Comparison of ENCODE assay signal across 30 cellular contexts in the genomic region with DNA sequence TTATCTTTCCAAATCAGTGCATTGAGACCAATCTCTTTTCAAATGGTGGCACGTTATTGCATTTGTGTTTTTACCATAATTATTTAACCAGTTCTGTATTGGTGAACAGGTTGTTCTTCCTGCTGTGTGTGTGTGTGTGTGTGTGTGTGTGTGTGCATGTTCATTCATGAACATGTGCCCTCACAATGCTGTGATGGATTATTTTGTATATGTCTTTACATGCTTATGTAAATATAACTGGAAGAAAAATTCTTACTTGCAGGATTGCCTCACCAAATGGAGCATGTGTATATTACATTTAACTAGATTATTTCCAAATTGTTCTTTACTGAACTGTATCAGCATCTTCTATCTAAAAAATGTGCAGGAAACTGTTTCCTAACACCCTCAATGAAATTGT.
"Had no signal": no experiment of that assay in that cellular context is flagged by ENCODE, and none has a peak within 500 bp of the region (broad histone marks: within the 10 kb centered on the region; RNA-seq: fewer than 3 reads in every experiment).

No MANE protein-coding gene starts in this region.

- H3K4me3 Mint-ChIP-seq: immature natural killer cell; memory B cell; naive thymus-derived CD4-positive, alpha-beta T cell; natural killer cell treated with Interleukin-12 subunit alpha and Interleukin-12 subunit beta and Interleukin-15 and Interleukin-18, amount 100 ng/mL, for 72 hours; stimulated activated naive B cell treated with anti-CD40 and anti-IgM and Interleukin-4, amounts not matched to agents 10 μg/mL and 1 μg/mL and 100 μg/mL, for 72 hours; type B pancreatic cell had no signal

- H3K36me3 ChIP-seq: left lung, lower lobe of right lung, pancreas, prostate gland, stomach, suprapubic skin, tibial nerve, uterus had no signal

- H3K27me3 Mint-ChIP-seq: memory B cell had no signal

- H3K36me3 Mint-ChIP-seq: immature natural killer cell; memory B cell; naive thymus-derived CD4-positive, alpha-beta T cell; natural killer cell treated with Interleukin-12 subunit alpha and Interleukin-12 subunit beta and Interleukin-15 and Interleukin-18, amount 100 ng/mL, for 72 hours; stimulated activated naive B cell treated with anti-CD40 and anti-IgM and Interleukin-4, amounts not matched to agents 10 μg/mL and 1 μg/mL and 100 μg/mL, for 72 hours; type B pancreatic cell had no signal

- ATAC-seq: left colon; left lung; lower lobe of right lung; mucosa of descending colon; naive thymus-derived CD4-positive, alpha-beta T cell; natural killer cell treated with Interleukin-12 subunit alpha and Interleukin-12 subunit beta and Interleukin-15 and Interleukin-18, amount 100 ng/mL, for 72 hours; pancreas; right cardiac atrium; sciatic nerve; stimulated activated naive CD8-positive, alpha-beta T cell treated with anti-CD3 and anti-CD28 coated beads, Interleukin-15, Interleukin-2, amounts not matched to agents 100 U/mL and 50 U/mL, for 24 hours had no signal

- H3K9me3 Mint-ChIP-seq: immature natural killer cell; memory B cell; naive thymus-derived CD4-positive, alpha-beta T cell; natural killer cell treated with Interleukin-12 subunit alpha and Interleukin-12 subunit beta and Interleukin-15 and Interleukin-18, amount 100 ng/mL, for 72 hours; stimulated activated naive B cell treated with anti-CD40 and anti-IgM and Interleukin-4, amounts not matched to agents 10 μg/mL and 1 μg/mL and 100 μg/mL, for 72 hours; type B pancreatic cell had no signal

- DNase-seq: hypothalamus; immature natural killer cell; kidney; left colon; left lung; lower lobe of right lung; midbrain; mucosa of descending colon; naive thymus-derived CD4-positive, alpha-beta T cell; nucleus accumbens; pancreas; posterior cingulate gyrus; retina; right cardiac atrium; stimulated activated CD4-positive, alpha-beta T cell treated with anti-CD3 and anti-CD28 coated beads, Interleukin-12 subunit alpha, Interleukin-12 subunit beta, amount 100 ng/mL, for 4 hours; stimulated activated CD4-positive, alpha-beta T cell treated with anti-CD3 and anti-CD28 coated beads, Interleukin-15, amount 100 ng/mL, for 24 hours; stimulated activated CD4-positive, alpha-beta T cell treated with anti-CD3 and anti-CD28 coated beads, Interleukin-2, amount 100 ng/mL, for 24 hours; stimulated activated CD4-positive, alpha-beta T cell treated with anti-CD3 and anti-CD28 coated beads, Interleukin-4, amount 100 ng/mL, for 1 hour; stimulated activated naive B cell treated with anti-CD40 and anti-IgM and Interleukin-4, amounts not matched to agents 10 μg/mL and 1 μg/mL and 100 μg/mL, for 72 hours; stimulated activated naive CD8-positive, alpha-beta T cell treated with anti-CD3 and anti-CD28 coated beads, Interleukin-15, Interleukin-2, amounts not matched to agents 100 U/mL and 50 U/mL, for 24 hours; stomach; uterus had no signal

- H3K4me1 Mint-ChIP-seq: immature natural killer cell had no signal

- H3K27ac ChIP-seq: left lung, lower lobe of right lung, pancreas, prostate gland, skin epidermis, stomach, suprapubic skin, tibial nerve, uterus had no signal

- H3K9me3 ChIP-seq: left lung, lower lobe of right lung, mucosa of descending colon, pancreas, prostate gland, stomach, suprapubic skin, tibial nerve, uterus had no signal

- H3K4me1 ChIP-seq: left lung, lower lobe of right lung, pancreas, prostate gland, stomach, suprapubic skin, uterus had no signal

- H3K4me3 ChIP-seq: left lung, lower lobe of right lung, mucosa of descending colon, pancreas, prostate gland, skin epidermis, stomach, suprapubic skin, tibial nerve, uterus had no signal

- H3K27me3 ChIP-seq: left lung, pancreas, stomach, suprapubic skin, tibial nerve, uterus had no signal

- H3K27ac Mint-ChIP-seq: immature natural killer cell; memory B cell; naive thymus-derived CD4-positive, alpha-beta T cell; natural killer cell treated with Interleukin-12 subunit alpha and Interleukin-12 subunit beta and Interleukin-15 and Interleukin-18, amount 100 ng/mL, for 72 hours; stimulated activated naive B cell treated with anti-CD40 and anti-IgM and Interleukin-4, amounts not matched to agents 10 μg/mL and 1 μg/mL and 100 μg/mL, for 72 hours; type B pancreatic cell had no signal
